ENCODE assay signal across 29 cellular contexts in genomic region chr6:143591441-143591840, GRCh38.
"Had no signal": no experiment of that assay in that cellular context is flagged by ENCODE, and none has a peak within 500 bp of the region (broad histone marks: within the 10 kb centered on the region; RNA-seq: fewer than 3 reads in every experiment).

No MANE protein-coding gene starts in this region.

- H2AFZ ChIP-seq: neural progenitor cell, parathyroid adenoma had no signal

- H3K36me3 ChIP-seq: neural progenitor cell, ovary, right lobe of liver, sigmoid colon, suprapubic skin, tibial artery, transverse colon, upper lobe of left lung, uterus had no signal

- H3K27ac ChIP-seq: neural progenitor cell, ovary, parathyroid adenoma, psoas muscle, right lobe of liver, sigmoid colon, suprapubic skin, testis, tibial artery, transverse colon, upper lobe of left lung, uterus had no signal

- H3K27me3 Mint-ChIP-seq: naive thymus-derived CD4-positive, alpha-beta T cell; progenitor cell of endocrine pancreas; stimulated activated memory B cell treated with anti-CD40 and anti-IgM and Interleukin-4, amounts not matched to agents 10 μg/mL and 1 μg/mL and 100 μg/mL, for 72 hours; stimulated activated naive CD8-positive, alpha-beta T cell treated with anti-CD3 and anti-CD28 coated beads, Interleukin-15, amount 100 ng/mL, for 72 hours had no signal

- H3K27me3 ChIP-seq: neural progenitor cell, ovary, right lobe of liver, sigmoid colon, suprapubic skin, testis, tibial artery, transverse colon, upper lobe of left lung, uterus had no signal

- FAIRE-seq: small intestine had no signal

- H3K9ac ChIP-seq: neural progenitor cell, parathyroid adenoma had no signal

- H3K4me3 Mint-ChIP-seq: naive thymus-derived CD4-positive, alpha-beta T cell; natural killer cell; nephron; neural progenitor cell; stimulated activated memory B cell treated with anti-CD40 and anti-IgM and Interleukin-4, amounts not matched to agents 10 μg/mL and 1 μg/mL and 100 μg/mL, for 72 hours; stimulated activated naive CD8-positive, alpha-beta T cell treated with anti-CD3 and anti-CD28 coated beads, Interleukin-15, amount 100 ng/mL, for 72 hours had no signal

- H3K36me3 Mint-ChIP-seq: natural killer cell; neural progenitor cell; stimulated activated memory B cell treated with anti-CD40 and anti-IgM and Interleukin-4, amounts not matched to agents 10 μg/mL and 1 μg/mL and 100 μg/mL, for 72 hours had no signal

- DNase-seq: naive thymus-derived CD4-positive, alpha-beta T cell; natural killer cell; occipital lobe; ovary; posterior cingulate gyrus; psoas muscle; right cardiac atrium; right lobe of liver; sigmoid colon; small intestine; stimulated activated CD4-positive, alpha-beta T cell treated with anti-CD3 and anti-CD28 coated beads, Interleukin-15, amount 100 ng/mL, for 24 hours; stimulated activated CD4-positive, alpha-beta T cell treated with anti-CD3 and anti-CD28 coated beads, Interleukin-2, amount 100 ng/mL, for 24 hours; stimulated activated CD4-positive, alpha-beta T cell treated with anti-CD3 and anti-CD28 coated beads, Interleukin-2, amount 100 ng/mL, for 48 hours; stimulated activated CD4-positive, alpha-beta T cell treated with anti-CD3 and anti-CD28 coated beads, Interleukin-4, amount 100 ng/mL, for 24 hours; stimulated activated naive CD4-positive, alpha-beta T cell; stimulated activated naive CD8-positive, alpha-beta T cell treated with anti-CD3 and anti-CD28 coated beads, Interleukin-15, amount 100 ng/mL, for 72 hours; stimulated activated naive CD8-positive, alpha-beta T cell treated with anti-CD3 and anti-CD28 coated beads, Interleukin-15, Interleukin-2, amounts not matched to agents 100 U/mL and 50 U/mL, for 24 hours; substantia nigra; testis; tibial artery; transverse colon; upper lobe of left lung; uterus had no signal

- H3K27ac Mint-ChIP-seq: naive thymus-derived CD4-positive, alpha-beta T cell; natural killer cell; nephron; neural progenitor cell; progenitor cell of endocrine pancreas; stimulated activated memory B cell treated with anti-CD40 and anti-IgM and Interleukin-4, amounts not matched to agents 10 μg/mL and 1 μg/mL and 100 μg/mL, for 72 hours; stimulated activated naive CD8-positive, alpha-beta T cell treated with anti-CD3 and anti-CD28 coated beads, Interleukin-15, amount 100 ng/mL, for 72 hours had no signal

- H3K4me3 ChIP-seq: neural progenitor cell, ovary, psoas muscle, right lobe of liver, sigmoid colon, suprapubic skin, testis, tibial artery, transverse colon, upper lobe of left lung, uterus had no signal

- H3K4me1 ChIP-seq: psoas muscle had no signal

- H3K9me3 ChIP-seq: ovary, psoas muscle, right lobe of liver, sigmoid colon, suprapubic skin, testis, tibial artery, transverse colon, upper lobe of left lung, uterus had no signal

- H3K4me1 Mint-ChIP-seq: stimulated activated memory B cell treated with anti-CD40 and anti-IgM and Interleukin-4, amounts not matched to agents 10 μg/mL and 1 μg/mL and 100 μg/mL, for 72 hours; stimulated activated naive CD8-positive, alpha-beta T cell treated with anti-CD3 and anti-CD28 coated beads, Interleukin-15, amount 100 ng/mL, for 72 hours had no signal

- H3K9me3 Mint-ChIP-seq: natural killer cell; nephron; stimulated activated memory B cell treated with anti-CD40 and anti-IgM and Interleukin-4, amounts not matched to agents 10 μg/mL and 1 μg/mL and 100 μg/mL, for 72 hours had no signal

- H3K4me2 ChIP-seq: neural progenitor cell had no signal
